1 cellular context compared by ENCODE assay signal in genomic region chr15:71201471-71201870, GRCh38.
TF ChIP-seq lines count a peak whose summit lies in the region.

No MANE protein-coding gene starts in this region.

TF ChIP-seq in A549, 52 proteins besides CTCF, POLR2A, EP300 and RAD21 (continued from another document):
- TF ChIP-seq RNF2 (IDR thresholded peaks at IDR 0.05; ENCODE audit: borderline replicate concordance, low read depth) (no peak), HES2 (IDR thresholded peaks at IDR 0.05) (no peak)
